ENCODE assay signal across 8 cellular contexts in the genomic region with DNA sequence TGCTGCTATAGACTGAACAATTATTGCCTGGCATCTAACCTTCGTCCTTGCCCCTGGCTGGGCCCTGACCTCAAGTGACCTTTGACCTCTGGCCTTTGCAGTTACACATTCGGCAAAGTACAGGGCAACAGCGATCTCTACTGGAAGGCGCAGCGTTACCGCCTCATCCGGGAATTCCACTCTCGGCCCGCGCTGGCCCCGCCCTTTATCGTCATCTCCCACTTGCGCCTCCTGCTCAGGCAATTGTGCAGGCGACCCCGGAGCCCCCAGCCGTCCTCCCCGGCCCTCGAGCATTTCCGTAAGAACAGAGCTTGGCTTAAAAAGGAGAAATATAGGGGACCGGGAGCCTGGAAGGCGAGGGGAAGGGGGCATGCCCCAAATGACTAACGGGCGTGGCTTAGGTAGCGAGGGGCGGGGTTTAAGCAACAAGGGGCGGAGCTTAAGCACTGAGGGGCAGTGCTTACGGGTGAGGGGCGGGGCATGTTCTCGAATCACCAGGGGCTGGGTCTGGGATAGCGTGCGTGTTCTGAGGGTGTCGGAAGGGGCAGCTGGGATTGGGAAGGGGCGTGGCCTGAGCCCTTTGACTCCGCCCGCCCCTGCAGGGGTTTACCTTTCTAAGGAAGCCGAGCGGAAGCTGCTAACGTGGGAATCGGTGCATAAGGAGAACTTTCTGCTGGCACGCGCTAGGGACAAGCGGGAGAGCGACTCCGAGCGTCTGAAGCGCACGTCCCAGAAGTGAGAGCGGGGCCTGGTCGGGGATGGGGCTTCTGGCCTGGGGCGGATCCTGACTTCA. TPM values are rescaled to one million over a fixed set of nuclear protein-coding genes. Genes with fewer than 3 reads are reported as not detected.
DNase-seq lines count a peak whose midpoint lies in the region; ATAC-seq and TF ChIP-seq lines count a peak whose summit lies in the region.

No MANE protein-coding gene starts in this region.

- H3K27ac ChIP-seq in lower lobe of right lung = no peak overlapping the region
- H3K27ac ChIP-seq in upper lobe of right lung = no peak overlapping the region

- H3K27me3 ChIP-seq in lower lobe of right lung (ENCODE audit: low read depth) = no peaks in the 10 kb centered on the region
- no peaks in the 10 kb centered on the region for H3K27me3 ChIP-seq in upper lobe of right lung

- intact Hi-C loops in lower lobe of right lung (cut with DNase I) = no loop called here
- intact Hi-C loops in upper lobe of right lung (cut with DNase I) = loop anchor here (5.0 kb wide), 1 partner anchor 113 kb away; no protein-coding TSS in a partner anchor

- TF ChIP-seq CTCF in lower lobe of right lung (IDR thresholded peaks at IDR 0.05) = no peak
- TF ChIP-seq CTCF in upper lobe of right lung (IDR thresholded peaks at IDR 0.05) = no peak

- H3K36me3 ChIP-seq in lower lobe of right lung (peaks cover 34% of the 10 kb centered on the region), upper lobe of right lung (peaks cover 19% of the 10 kb centered on the region)

- H3K9me3 ChIP-seq in lower lobe of right lung (no peaks in the 10 kb centered on the region), upper lobe of right lung (no peaks in the 10 kb centered on the region)

- ATAC-seq in lower lobe of right lung = peak; percentile 46 to 68
- peak; percentile 81 for ATAC-seq in upper lobe of right lung
- ATAC-seq in GM18511 (IDR thresholded peaks at IDR 0.05; ENCODE audit: unreplicated experiment) = no peak

- H3K4me3 ChIP-seq in lower lobe of right lung = no peak overlapping the region
- H3K4me3 ChIP-seq in upper lobe of right lung = no peak overlapping the region

- DNase-seq in activated gamma-delta T cell treated with Interleukin-2 at 50 U/mL for 16 hours (peak; percentile 6), activated gamma-delta T cell (lab: John Stamatoyannopoulos, UW) (no peak), astrocyte of the hippocampus (ENCODE audit: low read depth, low spot score) (peak; percentile 20), lower lobe of right lung (peak; percentile 60), upper lobe of right lung (peak; percentile 71), GDM1 (lab: John Stamatoyannopoulos, UW) (no peak), superior temporal gyrus (ENCODE audit: extremely low spot score) (no peak)

- H3K4me1 ChIP-seq in lower lobe of right lung = peaks cover 4% of the 10 kb centered on the region
- peaks cover 3% of the 10 kb centered on the region for H3K4me1 ChIP-seq in upper lobe of right lung

RNA-seq across cellular contexts. Expression of gene TRPM4, which starts 52.7 kb away (rescaled TPM):
- 51.6 TPM for total RNA-seq in lower lobe of right lung
- total RNA-seq in upper lobe of right lung = 44.3 TPM

RNA-seq across cellular contexts. Expression of gene HRC, which starts 55.1 kb away (rescaled TPM):
- total RNA-seq in lower lobe of right lung = 1.8 TPM
- 2.2 TPM for total RNA-seq in upper lobe of right lung

Comparison
In these comparisons a context has a peak if more than half of its experiments do, and no peak if none do; other contexts are left out.
1. DNase-seq: peak in activated gamma-delta T cell treated with Interleukin-2 at 50 U/mL for 16 hours (single experiment), astrocyte of the hippocampus (single experiment), lower lobe of right lung (single experiment) and upper lobe of right lung (single experiment); none in activated gamma-delta T cell (single experiment), GDM1 (single experiment) and superior temporal gyrus (single experiment).